ENCODE assay signal across 11 cellular contexts in genomic region chr9:121609845-121610637, GRCh38. TPM values are rescaled to one million over a fixed set of nuclear protein-coding genes. Genes with fewer than 3 reads are reported as not detected.
DNase-seq lines count a peak whose midpoint lies in the region; ATAC-seq and TF ChIP-seq lines count a peak whose summit lies in the region.
"Had no signal": no experiment of that assay in that cellular context is flagged by ENCODE, and none has a peak within 500 bp of the region (broad histone marks: within the 10 kb centered on the region; RNA-seq: fewer than 3 reads in every experiment).

No MANE protein-coding gene starts in this region.

- no peak overlapping the region for H3K4me3 Mint-ChIP-seq in stimulated activated naive B cell treated with anti-CD40 and anti-IgM and Interleukin-4, amounts not matched to agents 10 μg/mL and 1 μg/mL and 100 μg/mL, for 72 hours
- H3K4me3 Mint-ChIP-seq in activated T-helper 17 cell treated with anti-CD3 and anti-CD28 coated beads, Interleukin-2, amount 50 U/mL, for 72 hours, result no peak overlapping the region
- H3K4me3 Mint-ChIP-seq in mesothelial cell of epicardium, result no peak overlapping the region
- H3K4me3 Mint-ChIP-seq: memory B cell had no signal

- no peak for TF ChIP-seq POLR2A in body of pancreas (IDR thresholded peaks at IDR 0.05)

- H3K27ac ChIP-seq in body of pancreas, result peak overlapping the region; percentile 40 to 66 (median 58)
- peak overlapping the region; percentile 62 for H3K27ac ChIP-seq in stomach smooth muscle (ENCODE audit: low read length)
- H3K27ac ChIP-seq: colonic mucosa had no signal

- H3K9me3 ChIP-seq in body of pancreas, result no peaks in the 10 kb centered on the region
- no peaks in the 10 kb centered on the region for H3K9me3 ChIP-seq in stomach smooth muscle (ENCODE audit: control insufficient read depth in 2 of 2, low read length in 2 of 2)
- H3K9me3 ChIP-seq: colonic mucosa had no signal

- H3K4me3 ChIP-seq in body of pancreas (no peak overlapping the region), stomach smooth muscle (ENCODE audit: low read length in 2 of 2) (peak overlapping the region in 1 of 2 donors; percentile 8)
- H3K4me3 ChIP-seq: colonic mucosa had no signal

- H3K9me3 Mint-ChIP-seq in stimulated activated naive B cell treated with anti-CD40 and anti-IgM and Interleukin-4, amounts not matched to agents 10 μg/mL and 1 μg/mL and 100 μg/mL, for 72 hours, result no peaks in the 10 kb centered on the region
- H3K9me3 Mint-ChIP-seq in activated T-helper 17 cell treated with anti-CD3 and anti-CD28 coated beads, Interleukin-2, amount 50 U/mL, for 72 hours, result no peaks in the 10 kb centered on the region
- no peaks in the 10 kb centered on the region for H3K9me3 Mint-ChIP-seq in mesothelial cell of epicardium
- H3K9me3 Mint-ChIP-seq: memory B cell had no signal

- H3K27me3 ChIP-seq in body of pancreas (no peaks in the 10 kb centered on the region), stomach smooth muscle (ENCODE audit: control insufficient read depth in 1 of 2, insufficient read depth in 2 of 2, low read length in 2 of 2) (no peaks in the 10 kb centered on the region)
- H3K27me3 ChIP-seq: colonic mucosa had no signal

- intact Hi-C loops in body of pancreas (cut with DNase I), result no loop called here

- H3K36me3 ChIP-seq in body of pancreas (replicated peaks in 1 of 2; ENCODE audit: insufficient read depth in 1 of 2, low read depth in 2 of 2) (no peaks in the 10 kb centered on the region), stomach smooth muscle (ENCODE audit: control insufficient read depth in 2 of 2, insufficient read depth in 2 of 2, low read length in 2 of 2) (no peaks in the 10 kb centered on the region)
- H3K36me3 ChIP-seq: colonic mucosa had no signal

- peaks cover 36% of the 10 kb centered on the region for H3K4me1 ChIP-seq in body of pancreas
- peaks cover 61% of the 10 kb centered on the region for H3K4me1 ChIP-seq in stomach smooth muscle (ENCODE audit: control insufficient read depth, insufficient read depth, low read length)

- TF ChIP-seq CTCF in body of pancreas (IDR thresholded peaks at IDR 0.05) (no peak), mesothelial cell of epicardium (IDR thresholded peaks at IDR 0.05; ENCODE audit: unreplicated experiment) (no peak)

- no peak overlapping the region for H3K27ac Mint-ChIP-seq in stimulated activated naive B cell treated with anti-CD40 and anti-IgM and Interleukin-4, amounts not matched to agents 10 μg/mL and 1 μg/mL and 100 μg/mL, for 72 hours
- no peak overlapping the region for H3K27ac Mint-ChIP-seq in activated T-helper 17 cell treated with anti-CD3 and anti-CD28 coated beads, Interleukin-2, amount 50 U/mL, for 72 hours
- no peak overlapping the region for H3K27ac Mint-ChIP-seq in mesothelial cell of epicardium
- H3K27ac Mint-ChIP-seq: memory B cell had no signal

- peaks cover 0 to 1% of the 10 kb centered on the region in 2 donors for H3K36me3 Mint-ChIP-seq in stimulated activated naive B cell treated with anti-CD40 and anti-IgM and Interleukin-4, amounts not matched to agents 10 μg/mL and 1 μg/mL and 100 μg/mL, for 72 hours
- H3K36me3 Mint-ChIP-seq in activated T-helper 17 cell treated with anti-CD3 and anti-CD28 coated beads, Interleukin-2, amount 50 U/mL, for 72 hours (ENCODE audit: low read depth), result no peaks in the 10 kb centered on the region
- no peaks in the 10 kb centered on the region for H3K36me3 Mint-ChIP-seq in mesothelial cell of epicardium
- H3K36me3 Mint-ChIP-seq: memory B cell had no signal

- ATAC-seq in body of pancreas, result peak; percentile 97
- no peak for ATAC-seq in stimulated activated naive B cell treated with anti-CD40 and anti-IgM and Interleukin-4, amounts not matched to agents 10 μg/mL and 1 μg/mL and 100 μg/mL, for 72 hours (replicated peaks)
- ATAC-seq in activated T-helper 17 cell treated with anti-CD3 and anti-CD28 coated beads, Interleukin-2, amount 50 U/mL, for 72 hours (replicated peaks), result no peak
- no peak for ATAC-seq in HG02938 (IDR thresholded peaks at IDR 0.05; ENCODE audit: unreplicated experiment)

- DNase-seq in HPDE6-E6E7 (ENCODE audit: extremely low spot score) (peak; percentile 90), body of pancreas (peak; percentile 85 to 95 (median 90)), iris pigment epithelial cell (ENCODE audit: low read depth) (peak; percentile 38), mesothelial cell of epicardium (ENCODE audit: low spot score in 2 of 2, unreplicated experiment in 2 of 2) (no peak)
- no peak for DNase-seq in stimulated activated naive B cell treated with anti-CD40 and anti-IgM and Interleukin-4, amounts not matched to agents 10 μg/mL and 1 μg/mL and 100 μg/mL, for 72 hours
- DNase-seq: activated CD4-positive, alpha-beta T cell treated with anti-CD3 and anti-CD28 coated beads, Interleukin-2, amount 50 U/mL, for 4 hours; colonic mucosa had no signal

- peak overlapping the region in 1 of 2 donors; percentile 31 for H3K9ac ChIP-seq in stomach smooth muscle (ENCODE audit: low read length in 2 of 2)

- peaks cover 15 to 26% of the 10 kb centered on the region in 2 donors for H3K4me1 Mint-ChIP-seq in stimulated activated naive B cell treated with anti-CD40 and anti-IgM and Interleukin-4, amounts not matched to agents 10 μg/mL and 1 μg/mL and 100 μg/mL, for 72 hours
- H3K4me1 Mint-ChIP-seq in activated T-helper 17 cell treated with anti-CD3 and anti-CD28 coated beads, Interleukin-2, amount 50 U/mL, for 72 hours, result no peaks in the 10 kb centered on the region
- H3K4me1 Mint-ChIP-seq in mesothelial cell of epicardium, result peaks cover 28% of the 10 kb centered on the region

- H3K27me3 Mint-ChIP-seq in stimulated activated naive B cell treated with anti-CD40 and anti-IgM and Interleukin-4, amounts not matched to agents 10 μg/mL and 1 μg/mL and 100 μg/mL, for 72 hours, result peaks cover 51 to 59% of the 10 kb centered on the region in 2 donors
- H3K27me3 Mint-ChIP-seq in activated T-helper 17 cell treated with anti-CD3 and anti-CD28 coated beads, Interleukin-2, amount 50 U/mL, for 72 hours, result peaks cover 35% of the 10 kb centered on the region
- H3K27me3 Mint-ChIP-seq in mesothelial cell of epicardium (ENCODE audit: low read depth), result no peaks in the 10 kb centered on the region

- WGBS in body of pancreas, 2 donors, result 40 to 58% methylated on average over 4 to 6 of the region's 6 CpGs

RNA-seq across cellular contexts. Expression of gene DAB2IP, which starts 41.4 kb away (rescaled TPM):
- total RNA-seq in body of pancreas, result 10 to 100 TPM; 25.2 to 34.9 TPM
- under 1 TPM in 1 of 2 donors, not detected in 1; 0.09 TPM for total RNA-seq in activated T-helper 17 cell treated with anti-CD3 and anti-CD28 coated beads, Interleukin-2, amount 50 U/mL, for 72 hours
- total RNA-seq in mesothelial cell of epicardium, result 71.1 to 76.5 TPM (median 75.7 TPM) in 3 replicates

Comparison
In these comparisons a context has a peak if more than half of its experiments do, and no peak if none do; other contexts are left out.
1. DNase-seq: peak in HPDE6-E6E7 (single experiment), body of pancreas (4 of 4) and iris pigment epithelial cell (single experiment); none in stimulated activated naive B cell treated with anti-CD40 and anti-IgM and Interleukin-4, amounts not matched to agents 10 μg/mL and 1 μg/mL and 100 μg/mL, for 72 hours (single experiment) and mesothelial cell of epicardium (0 of 2).
2. RNA of gene DAB2IP, which starts 41.4 kb away (total RNA-seq): 71.1 to 76.5 TPM in mesothelial cell of epicardium and 25.2 to 34.9 TPM in body of pancreas; 0.09 TPM in activated T-helper 17 cell treated with anti-CD3 and anti-CD28 coated beads, Interleukin-2, amount 50 U/mL, for 72 hours; every median in the first group is over 10 times any median in the second.